24 cellular contexts compared by ENCODE assay signal in genomic region chr10:120989279-120989678, GRCh38.
"Had no signal": no experiment of that assay in that cellular context is flagged by ENCODE, and none has a peak within 500 bp of the region (broad histone marks: within the 10 kb centered on the region; RNA-seq: fewer than 3 reads in every experiment).

No MANE protein-coding gene starts in this region.

- FAIRE-seq: colon, islet of Langerhans, pancreas, small intestine had no signal

- H3K4me1 ChIP-seq: gastrocnemius medialis, heart right ventricle, left ventricle myocardium inferior, pancreas, right lobe of liver, suprapubic skin, transverse colon, upper lobe of right lung, uterus had no signal

- H3K36me3 ChIP-seq: gastrocnemius medialis, heart right ventricle, left ventricle myocardium inferior, pancreas, right lobe of liver, suprapubic skin, transverse colon, upper lobe of right lung, uterus had no signal

- H3K27ac ChIP-seq: dorsolateral prefrontal cortex, gastrocnemius medialis, heart right ventricle, left ventricle myocardium inferior, pancreas, right lobe of liver, suprapubic skin, transverse colon, upper lobe of right lung, uterus had no signal

- DNase-seq: dorsolateral prefrontal cortex; effector CD4-positive, alpha-beta T cell; foreskin fibroblast; gastrocnemius medialis; heart right ventricle; hippocampal formation; kidney glomerular epithelial cell; left colon; left ventricle myocardium inferior; naive thymus-derived CD8-positive, alpha-beta T cell; occipital lobe; pancreas; right lobe of liver; small intestine; stimulated activated CD4-positive, alpha-beta T cell treated with anti-CD3 and anti-CD28 coated beads, Interleukin-15, amount 100 ng/mL, for 24 hours; stimulated activated CD4-positive, alpha-beta T cell treated with anti-CD3 and anti-CD28 coated beads, Interleukin-2, amount 100 ng/mL, for 48 hours; stimulated activated naive CD4-positive, alpha-beta T cell; stimulated activated naive CD8-positive, alpha-beta T cell treated with anti-CD3 and anti-CD28 coated beads, Interleukin-15, amount 100 ng/mL, for 72 hours; transverse colon; upper lobe of right lung; uterus had no signal

- H3K36me3 Mint-ChIP-seq: naive thymus-derived CD8-positive, alpha-beta T cell had no signal

- ATAC-seq: gastrocnemius medialis; heart right ventricle; left colon; naive thymus-derived CD8-positive, alpha-beta T cell; pancreas; right lobe of liver; stimulated activated naive CD8-positive, alpha-beta T cell treated with anti-CD3 and anti-CD28 coated beads, Interleukin-15, amount 100 ng/mL, for 72 hours; upper lobe of right lung had no signal

- H3K4me3 ChIP-seq: dorsolateral prefrontal cortex, gastrocnemius medialis, heart right ventricle, left ventricle myocardium inferior, pancreas, right lobe of liver, suprapubic skin, transverse colon, upper lobe of right lung, uterus had no signal

- H3K27me3 ChIP-seq: dorsolateral prefrontal cortex, gastrocnemius medialis, pancreas, right lobe of liver, suprapubic skin, transverse colon, upper lobe of right lung, uterus had no signal

- H3K27ac Mint-ChIP-seq: naive thymus-derived CD8-positive, alpha-beta T cell; stimulated activated naive CD8-positive, alpha-beta T cell treated with anti-CD3 and anti-CD28 coated beads, Interleukin-15, amount 100 ng/mL, for 72 hours had no signal

- H3K9me3 ChIP-seq: pancreas, right lobe of liver, suprapubic skin, upper lobe of right lung, uterus had no signal

- H3K4me3 Mint-ChIP-seq: naive thymus-derived CD8-positive, alpha-beta T cell; stimulated activated naive CD8-positive, alpha-beta T cell treated with anti-CD3 and anti-CD28 coated beads, Interleukin-15, amount 100 ng/mL, for 72 hours had no signal
